ENCODE assay signal across 17 cellular contexts in the genomic region with DNA sequence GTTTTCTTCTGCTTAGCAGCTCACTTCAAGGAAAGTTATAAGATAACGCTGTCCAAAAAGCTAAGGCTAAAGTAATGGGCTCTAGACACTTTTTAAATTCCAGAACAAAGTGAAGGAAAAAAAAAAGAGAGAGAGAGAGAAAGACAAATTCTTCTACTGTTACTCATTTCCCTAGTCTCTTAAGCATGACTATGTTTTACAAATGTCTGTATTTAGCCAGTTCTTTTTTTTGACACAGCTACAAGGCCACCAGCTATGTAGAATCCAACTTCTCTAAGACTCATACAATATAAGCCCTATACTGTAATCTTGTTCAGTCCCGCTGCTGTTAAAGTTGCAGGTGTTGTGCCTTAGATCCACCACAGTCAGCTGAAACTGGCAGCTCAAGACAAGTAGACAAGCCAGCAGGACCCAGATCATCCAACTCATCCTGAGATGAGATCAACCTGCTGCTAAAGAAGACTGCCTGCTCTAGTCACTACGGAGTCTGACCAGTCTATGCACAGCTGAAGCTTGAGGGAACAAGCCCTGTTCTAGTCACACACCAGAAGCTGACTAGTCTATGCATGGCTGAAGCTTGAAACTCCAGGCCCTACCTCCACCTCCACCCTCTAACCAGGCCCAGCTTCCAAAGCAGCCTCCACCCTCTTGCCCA. TPM values are rescaled to one million over a fixed set of nuclear protein-coding genes. Genes with fewer than 3 reads are reported as not detected.
A peak's percentile ranks its signal among the peaks of the same experiment; 100 is the strongest.
DNase-seq lines count a peak whose midpoint lies in the region; ATAC-seq and TF ChIP-seq lines count a peak whose summit lies in the region.
"Had no signal": no experiment of that assay in that cellular context is flagged by ENCODE, and none has a peak within 500 bp of the region (broad histone marks: within the 10 kb centered on the region; RNA-seq: fewer than 3 reads in every experiment).

No MANE protein-coding gene starts in this region.

- DNase-seq in BJ (ENCODE audit: low read depth) (peak; percentile 12), amniotic epithelial cell (ENCODE audit: low read depth) (peak; percentile 65), fibroblast of pulmonary artery (ENCODE audit: low read depth) (peak; percentile 50), renal cortical epithelial cell (ENCODE audit: low read depth) (peak; percentile 55), NOMO-1 (lab: John Stamatoyannopoulos, UW; ENCODE audit: unreplicated experiment in 2 of 2) (no peak)
- DNase-seq: activated CD8-positive, alpha-beta memory T cell treated with anti-CD3 and anti-CD28 coated beads for 24 hours; activated effector memory CD4-positive, alpha-beta T cell treated with anti-CD3 and anti-CD28 coated beads, Interleukin-2, amount 50 U/mL, for 16 hours; endodermal cell; kidney; NCI-H187; NCI-H510A; OCI-M1; pancreas; SW 1271 had no signal

- H3K27me3 ChIP-seq in BJ (ENCODE audit: control insufficient read depth, insufficient read depth, low read length): no peaks in the 10 kb centered on the region
- H3K27me3 ChIP-seq: pancreas had no signal

- no peak for ATAC-seq in GM19467 (IDR thresholded peaks at IDR 0.05; ENCODE audit: unreplicated experiment)
- ATAC-seq in HG02678 (IDR thresholded peaks at IDR 0.05; ENCODE audit: unreplicated experiment): no peak
- no peak for ATAC-seq in GM18907 (IDR thresholded peaks at IDR 0.05; ENCODE audit: unreplicated experiment)

- CTCF ChIA-PET in BJ (lab: Yijun Ruan, JAX): interaction anchor here (0.5 to 0.6 kb wide), 2 partner anchors 15 to 307 kb away, joined by 3 read pairs; no protein-coding TSS in a partner anchor

- no peak overlapping the region for H3K4me3 ChIP-seq in BJ (ENCODE audit: low read depth, low read length)
- no peak overlapping the region for H3K4me3 ChIP-seq in fibroblast of pulmonary artery (replicated peaks; ENCODE audit: low read depth, low read length)
- H3K4me3 ChIP-seq: pancreas had no signal

- TF ChIP-seq CTCF in BJ (IDR thresholded peaks at IDR 0.05; ENCODE audit: insufficient read depth, low read depth, low read length): no peak
- TF ChIP-seq CTCF in fibroblast of pulmonary artery (IDR thresholded peaks at IDR 0.05; ENCODE audit: low read length, missing control alignments): no peak

- POLR2A ChIA-PET in BJ (lab: Charles Lee): interaction anchor here (0.9 kb wide), 1 partner anchor 10 kb away, joined by 4 read pairs; a partner anchor contains a TSS

- peaks cover under 1% of the 10 kb centered on the region; the same call in 1 of the 2 replicates for H3K36me3 ChIP-seq in BJ (ENCODE audit: control insufficient read depth, insufficient read depth, low read length)

RNA-seq across cellular contexts. Expression of a gene that starts 10.3 kb away (rescaled TPM):
- 23.7 and 36.1 TPM in 2 replicates for polyA plus RNA-seq in BJ (2011; rRNA removed)
- polyA minus RNA-seq in BJ (2011; rRNA and poly(A)+ RNA removed): 10.1 and 17.3 TPM in 2 replicates
- 68.8 and 165 TPM in 2 replicates for total RNA-seq in renal cortical epithelial cell

Comparison
In these comparisons a context has a peak if more than half of its experiments do, and no peak if none do; other contexts are left out.
1. DNase-seq: peak in BJ (single experiment), amniotic epithelial cell (single experiment), fibroblast of pulmonary artery (single experiment) and renal cortical epithelial cell (single experiment); none in NOMO-1 (0 of 2).